In the genomic region with DNA sequence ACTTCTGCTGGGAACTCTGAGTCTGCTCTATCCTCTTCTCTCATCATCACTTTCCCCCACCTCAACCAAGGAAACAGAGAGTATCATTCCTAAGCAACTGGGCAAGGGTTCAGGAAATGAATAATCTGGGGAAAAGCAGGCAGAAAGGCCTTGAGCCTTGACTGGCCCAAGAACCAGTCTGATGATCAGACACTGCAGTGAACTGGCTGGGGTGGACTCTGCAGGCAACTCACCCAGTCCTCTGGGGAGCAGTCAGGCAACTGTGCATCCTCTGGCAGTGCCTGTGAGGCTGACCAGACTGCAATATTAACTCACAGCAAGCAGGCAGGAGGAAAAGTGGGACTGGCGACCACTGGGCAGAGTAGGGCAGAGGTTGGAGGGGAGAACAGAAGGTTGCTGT, we compare ENCODE assay signal across 1 cellular context.
A peak's percentile ranks its signal among the peaks of the same experiment; 100 is the strongest.
TF ChIP-seq lines count a peak whose summit lies in the region.

No MANE protein-coding gene starts in this region.

TF ChIP-seq in endothelial cell of umbilical vein, 7 proteins besides CTCF, POLR2A, EP300 and RAD21 (continued from another document):
- TF ChIP-seq POLR2AphosphoS5 (IDR thresholded peaks at IDR 0.05; ENCODE audit: insufficient read depth, low read depth, low read length) (no peak), MYC (IDR thresholded peaks at IDR 0.05; ENCODE audit: low read depth, low read length) (no peak), FOS (IDR thresholded peaks at IDR 0.05; ENCODE audit: borderline replicate concordance, insufficient read depth, low read length) (peak; percentile 45)
